2 cellular contexts compared by ENCODE assay signal in genomic region chr1:178530520-178530919, GRCh38.
TF ChIP-seq lines count a peak whose summit lies in the region.

No MANE protein-coding gene starts in this region.

TF ChIP-seq in HCT116, 20 proteins besides CTCF, POLR2A, EP300 and RAD21:
- TF ChIP-seq POLR2AphosphoS5 (IDR thresholded peaks at IDR 0.05; ENCODE audit: low read depth, low read length) (no peak), ATF3 (IDR thresholded peaks at IDR 0.05) (no peak), MAX (IDR thresholded peaks at IDR 0.05) (no peak), SRF (IDR thresholded peaks at IDR 0.05; ENCODE audit: low read depth) (no peak), CEBPB (IDR thresholded peaks at IDR 0.05; ENCODE audit: low read depth) (no peak), EZH2phosphoT487 (IDR thresholded peaks at IDR 0.05; ENCODE audit: borderline replicate concordance) (no peak), ELF1 (IDR thresholded peaks at IDR 0.05; ENCODE audit: borderline replicate concordance, low read depth) (no peak), ZBTB33 (IDR thresholded peaks at IDR 0.05; ENCODE audit: extremely low read depth, insufficient replicate concordance, low read length) (no peak), YY1 (IDR thresholded peaks at IDR 0.05; ENCODE audit: extremely low read depth, insufficient replicate concordance, low read depth, low read length) (no peak), CBX3 (IDR thresholded peaks at IDR 0.05; ENCODE audit: low read depth) (no peak), EGR1 (IDR thresholded peaks at IDR 0.05; ENCODE audit: low read depth) (no peak), JUND (IDR thresholded peaks at IDR 0.05) (no peak), TCF7L2 (IDR thresholded peaks at IDR 0.05; ENCODE audit: borderline replicate concordance, extremely low read depth, insufficient read depth, insufficient read length) (no peak), SIN3A (IDR thresholded peaks at IDR 0.05; ENCODE audit: low read depth) (no peak), ZNF274 (IDR thresholded peaks at IDR 0.05; ENCODE audit: low read depth, low read length) (no peak), EZH2 (IDR thresholded peaks at IDR 0.05) (no peak), ZFX (IDR thresholded peaks at IDR 0.05) (no peak), SP1 (IDR thresholded peaks at IDR 0.05; ENCODE audit: low read depth) (no peak)
- TF ChIP-seq, protein P1, sequence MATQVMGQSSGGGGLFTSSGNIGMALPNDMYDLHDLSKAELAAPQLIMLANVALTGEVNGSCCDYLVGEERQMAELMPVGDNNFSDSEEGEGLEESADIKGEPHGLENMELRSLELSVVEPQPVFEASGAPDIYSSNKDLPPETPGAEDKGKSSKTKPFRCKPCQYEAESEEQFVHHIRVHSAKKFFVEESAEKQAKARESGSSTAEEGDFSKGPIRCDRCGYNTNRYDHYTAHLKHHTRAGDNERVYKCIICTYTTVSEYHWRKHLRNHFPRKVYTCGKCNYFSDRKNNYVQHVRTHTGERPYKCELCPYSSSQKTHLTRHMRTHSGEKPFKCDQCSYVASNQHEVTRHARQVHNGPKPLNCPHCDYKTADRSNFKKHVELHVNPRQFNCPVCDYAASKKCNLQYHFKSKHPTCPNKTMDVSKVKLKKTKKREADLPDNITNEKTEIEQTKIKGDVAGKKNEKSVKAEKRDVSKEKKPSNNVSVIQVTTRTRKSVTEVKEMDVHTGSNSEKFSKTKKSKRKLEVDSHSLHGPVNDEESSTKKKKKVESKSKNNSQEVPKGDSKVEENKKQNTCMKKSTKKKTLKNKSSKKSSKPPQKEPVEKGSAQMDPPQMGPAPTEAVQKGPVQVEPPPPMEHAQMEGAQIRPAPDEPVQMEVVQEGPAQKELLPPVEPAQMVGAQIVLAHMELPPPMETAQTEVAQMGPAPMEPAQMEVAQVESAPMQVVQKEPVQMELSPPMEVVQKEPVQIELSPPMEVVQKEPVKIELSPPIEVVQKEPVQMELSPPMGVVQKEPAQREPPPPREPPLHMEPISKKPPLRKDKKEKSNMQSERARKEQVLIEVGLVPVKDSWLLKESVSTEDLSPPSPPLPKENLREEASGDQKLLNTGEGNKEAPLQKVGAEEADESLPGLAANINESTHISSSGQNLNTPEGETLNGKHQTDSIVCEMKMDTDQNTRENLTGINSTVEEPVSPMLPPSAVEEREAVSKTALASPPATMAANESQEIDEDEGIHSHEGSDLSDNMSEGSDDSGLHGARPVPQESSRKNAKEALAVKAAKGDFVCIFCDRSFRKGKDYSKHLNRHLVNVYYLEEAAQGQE (IDR thresholded peaks at IDR 0.05; ENCODE audit: low read depth) = no peak
TF ChIP-seq in HCT116: peak in this region for 0.

TF ChIP-seq in HepG2, 621 proteins besides CTCF, POLR2A, EP300 and RAD21:
- TF ChIP-seq ZNF749 (CRISPR knock-in tag; IDR thresholded peaks at IDR 0.05; ENCODE audit: borderline replicate concordance) = no peak
- TF ChIP-seq ZNF572 (CRISPR knock-in tag; IDR thresholded peaks at IDR 0.05) = no peak
- no peak for TF ChIP-seq NFYC (CRISPR knock-in tag; IDR thresholded peaks at IDR 0.05)
- TF ChIP-seq AGO1 (IDR thresholded peaks at IDR 0.05; ENCODE audit: low read depth, low read length, poor library complexity, severe bottlenecking) = no peak
- TF ChIP-seq, protein P2, sequence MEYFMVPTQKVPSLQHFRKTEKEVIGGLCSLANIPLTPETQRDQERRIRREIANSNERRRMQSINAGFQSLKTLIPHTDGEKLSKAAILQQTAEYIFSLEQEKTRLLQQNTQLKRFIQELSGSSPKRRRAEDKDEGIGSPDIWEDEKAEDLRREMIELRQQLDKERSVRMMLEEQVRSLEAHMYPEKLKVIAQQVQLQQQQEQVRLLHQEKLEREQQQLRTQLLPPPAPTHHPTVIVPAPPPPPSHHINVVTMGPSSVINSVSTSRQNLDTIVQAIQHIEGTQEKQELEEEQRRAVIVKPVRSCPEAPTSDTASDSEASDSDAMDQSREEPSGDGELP (IDR thresholded peaks at IDR 0.05; ENCODE audit: borderline replicate concordance, low read depth) = no peak
- TF ChIP-seq SMAD3 (CRISPR knock-in tag; IDR thresholded peaks at IDR 0.05) = no peak
- no peak for TF ChIP-seq ZFP36L2 (CRISPR knock-in tag; IDR thresholded peaks at IDR 0.05)
- no peak for TF ChIP-seq NFIC (IDR thresholded peaks at IDR 0.05; ENCODE audit: low read length)
- no peak for TF ChIP-seq NFIB (CRISPR knock-in tag; IDR thresholded peaks at IDR 0.05; ENCODE audit: borderline replicate concordance)
- no peak for TF ChIP-seq SOX13 (IDR thresholded peaks at IDR 0.05)
- TF ChIP-seq SOX13 (CRISPR knock-in tag; conservative IDR thresholded peaks at IDR 0.05 in 1 of 2, IDR thresholded peaks at IDR 0.05 in 1 of 2) = no peak
- TF ChIP-seq ZNF644 (CRISPR knock-in tag; IDR thresholded peaks at IDR 0.05; ENCODE audit: low read depth) = no peak
- no peak for TF ChIP-seq CEBPB (IDR thresholded peaks at IDR 0.05; ENCODE audit: borderline replicate concordance, low read depth, low read length)
- no peak for TF ChIP-seq ZKSCAN1 (IDR thresholded peaks at IDR 0.05; ENCODE audit: low read length)
- no peak for TF ChIP-seq KLF15 (CRISPR knock-in tag; IDR thresholded peaks at IDR 0.05; ENCODE audit: borderline replicate concordance)
- no peak for TF ChIP-seq ZNF253 (CRISPR knock-in tag; IDR thresholded peaks at IDR 0.05; ENCODE audit: borderline replicate concordance)
- no peak for TF ChIP-seq MYC (CRISPR knock-in tag; IDR thresholded peaks at IDR 0.05; ENCODE audit: borderline replicate concordance)
- TF ChIP-seq, protein P3, sequence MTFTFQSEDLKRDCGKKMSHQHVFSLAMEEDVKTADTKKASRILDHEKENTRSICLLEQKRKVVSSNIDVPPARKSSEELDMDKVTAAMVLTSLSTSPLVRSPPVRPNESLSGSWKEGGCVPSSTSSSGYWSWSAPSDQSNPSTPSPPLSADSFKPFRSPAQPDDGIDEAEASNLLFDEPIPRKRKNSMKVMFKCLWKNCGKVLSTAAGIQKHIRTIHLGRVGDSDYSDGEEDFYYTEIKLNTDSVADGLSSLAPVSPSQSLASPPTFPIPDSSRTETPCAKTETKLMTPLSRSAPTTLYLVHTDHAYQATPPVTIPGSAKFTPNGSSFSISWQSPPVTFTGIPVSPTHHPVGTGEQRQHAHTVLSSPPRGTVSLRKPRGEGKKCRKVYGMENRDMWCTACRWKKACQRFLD (CRISPR knock-in tag; IDR thresholded peaks at IDR 0.05; ENCODE audit: borderline replicate concordance) = no peak
- no peak for TF ChIP-seq ZNF335 (CRISPR knock-in tag; IDR thresholded peaks at IDR 0.05)
